Comparison of ENCODE assay signal across 8 cellular contexts in genomic region chr4:103498161-103499070, GRCh38.
DNase-seq lines count a peak whose midpoint lies in the region; ATAC-seq and TF ChIP-seq lines count a peak whose summit lies in the region.

No MANE protein-coding gene starts in this region.

- ATAC-seq in GM18858 (IDR thresholded peaks at IDR 0.05; ENCODE audit: unreplicated experiment) = peak; percentile 86

- no peaks in the 10 kb centered on the region for H3K27me3 ChIP-seq in kidney epithelial cell (ENCODE audit: control insufficient read depth, insufficient read depth, low read length)

- DNase-seq in HCEC 1CT (peak; percentile 74), kidney epithelial cell (ENCODE audit: low read depth) (peak; percentile 26), NCI-H1694 (lab: John Stamatoyannopoulos, UW) (no peak), SHP77 (lab: John Stamatoyannopoulos, UW) (no peak), DMS53 (lab: John Stamatoyannopoulos, UW) (no peak), NCI-H2171 (lab: John Stamatoyannopoulos, UW) (no peak)

- TF ChIP-seq RAD21 in Ishikawa (IDR thresholded peaks at IDR 0.05; ENCODE audit: low read depth) = no peak

- H3K36me3 ChIP-seq in kidney epithelial cell (ENCODE audit: control insufficient read depth, insufficient read depth, low read length) = no peaks in the 10 kb centered on the region

- no peak for TF ChIP-seq EP300 in Ishikawa (IDR thresholded peaks at IDR 0.05; ENCODE audit: borderline replicate concordance)

- no peak for TF ChIP-seq CTCF in kidney epithelial cell (IDR thresholded peaks at IDR 0.05; ENCODE audit: insufficient read depth, low read length, poor library complexity, severe bottlenecking)

- no peak overlapping the region for H3K4me3 ChIP-seq in kidney epithelial cell (ENCODE audit: low read depth, low read length)

TF ChIP-seq in Ishikawa, 13 proteins besides CTCF, POLR2A, EP300 and RAD21:
- TF ChIP-seq TCF12 (IDR thresholded peaks at IDR 0.05; ENCODE audit: low read depth) = 0 out of 2 replicates have a peak, but pooled peaks have one; percentile 22
- TF ChIP-seq EGR1 (IDR thresholded peaks at IDR 0.05) = no peak
- TF ChIP-seq CREB1 (IDR thresholded peaks at IDR 0.05; ENCODE audit: low read depth) = no peak

Comparison
In these comparisons a context has a peak if more than half of its experiments do, and no peak if none do; other contexts are left out.
1. DNase-seq: peak in HCEC 1CT (single experiment) and kidney epithelial cell (single experiment); none in NCI-H1694 (single experiment), SHP77 (0 of 2), DMS53 (single experiment) and NCI-H2171 (single experiment).